8 cellular contexts compared by ENCODE assay signal in genomic region chr2:191245869-191246531, GRCh38. TPM values are rescaled to one million over a fixed set of nuclear protein-coding genes. Genes with fewer than 3 reads are reported as not detected.
A peak's percentile ranks its signal among the peaks of the same experiment; 100 is the strongest.
DNase-seq lines count a peak whose midpoint lies in the region; ATAC-seq and TF ChIP-seq lines count a peak whose summit lies in the region.

No MANE protein-coding gene starts in this region.

- DNase-seq in NCI-H1417 (lab: John Stamatoyannopoulos, UW), result peak; percentile 27 to 80 (median 79)
- DNase-seq in NCI-H1417 treated with DMSO at 0.1 percent for 48 hours (lab: John Stamatoyannopoulos, UW), result no peak
- DNase-seq in HuH-7 (ENCODE audit: low spot score), result peak; percentile 62
- DNase-seq in colonic mucosa, result peak; percentile 84
- peak; percentile 75 for DNase-seq in left lobe of liver (ENCODE audit: low spot score)
- DNase-seq in stimulated activated CD4-positive, alpha-beta T cell treated with anti-CD3 and anti-CD28 coated beads, TNF-alpha, amount 100 ng/mL, for 4 hours (ENCODE audit: low read depth in 3 of 3), result peak in 2 of 3 experiments; percentile 3 to 21

- peak overlapping the region; percentile 90 for H3K4me3 Mint-ChIP-seq in T-helper 1 cell treated with Interleukin-12 subunit alpha and Interleukin-12 subunit beta and Interleukin-4 antibody, amounts not matched to agents 30 μg/mL and 1 μg/mL, for 36 hours

- peak overlapping the region; percentile 88 for H3K4me3 ChIP-seq in colonic mucosa

- H3K27ac Mint-ChIP-seq in T-helper 1 cell treated with Interleukin-12 subunit alpha and Interleukin-12 subunit beta and Interleukin-4 antibody, amounts not matched to agents 30 μg/mL and 1 μg/mL, for 36 hours, result peak overlapping the region; percentile 73

- H3K4me1 ChIP-seq in colonic mucosa, result peaks cover 3% of the 10 kb centered on the region

- no peaks in the 10 kb centered on the region for H3K27me3 ChIP-seq in colonic mucosa

- H3K27ac ChIP-seq in colonic mucosa, result peak overlapping the region; percentile 85

- H3K9me3 ChIP-seq in colonic mucosa, result no peaks in the 10 kb centered on the region

- H3K9me3 Mint-ChIP-seq in T-helper 1 cell treated with Interleukin-12 subunit alpha and Interleukin-12 subunit beta and Interleukin-4 antibody, amounts not matched to agents 30 μg/mL and 1 μg/mL, for 36 hours, result no peaks in the 10 kb centered on the region

- no peaks in the 10 kb centered on the region for H3K36me3 ChIP-seq in colonic mucosa

- peaks cover 4% of the 10 kb centered on the region for H3K36me3 Mint-ChIP-seq in T-helper 1 cell treated with Interleukin-12 subunit alpha and Interleukin-12 subunit beta and Interleukin-4 antibody, amounts not matched to agents 30 μg/mL and 1 μg/mL, for 36 hours (ENCODE audit: low read depth)

- no peak for TF ChIP-seq CTCF in colonic mucosa (IDR thresholded peaks at IDR 0.05)

- peak overlapping the region; percentile 84 to 92 for H3K9ac ChIP-seq in colonic mucosa (ENCODE audit: low read depth in 2 of 2, low read length in 2 of 2)

- H3K4me1 Mint-ChIP-seq in T-helper 1 cell treated with Interleukin-12 subunit alpha and Interleukin-12 subunit beta and Interleukin-4 antibody, amounts not matched to agents 30 μg/mL and 1 μg/mL, for 36 hours (ENCODE audit: low read depth), result peaks cover 25% of the 10 kb centered on the region

- intact Hi-C loops in colonic mucosa (cut with DNase I), result no loop called here

- H3K27me3 Mint-ChIP-seq in T-helper 1 cell treated with Interleukin-12 subunit alpha and Interleukin-12 subunit beta and Interleukin-4 antibody, amounts not matched to agents 30 μg/mL and 1 μg/mL, for 36 hours (ENCODE audit: low read depth), result peaks cover 16% of the 10 kb centered on the region

- ATAC-seq in left lobe of liver (peak; percentile 52), HG03097 (IDR thresholded peaks at IDR 0.05; ENCODE audit: low FRiP score, unreplicated experiment) (no peak)

RNA-seq across cellular contexts. Expression of gene MYO1B, which starts 0.8 kb away (rescaled TPM):
- total RNA-seq in colonic mucosa (10 to 100 TPM; 75.0 to 78.2 TPM), left lobe of liver (195 TPM)
